In genomic region chr2:85164145-85164559, GRCh38 we compare ENCODE assay signal across 1 cellular context.
TF ChIP-seq lines count a peak whose summit lies in the region.

No MANE protein-coding gene starts in this region.

TF ChIP-seq in GM23338, 12 proteins besides CTCF, POLR2A, EP300 and RAD21 (continued from another document):
- TF ChIP-seq ZNF462 (CRISPR knock-in tag; IDR thresholded peaks at IDR 0.05) (no peak), ZNF331 (CRISPR knock-in tag; IDR thresholded peaks at IDR 0.05; ENCODE audit: low read depth) (no peak), EZH2 (IDR thresholded peaks at IDR 0.05; ENCODE audit: low read depth, unreplicated experiment) (no peak), CREB1 (CRISPR knock-in tag; IDR thresholded peaks at IDR 0.05; ENCODE audit: low read depth) (no peak)
